Comparison of ENCODE assay signal across 12 cellular contexts in genomic region chr20:35828434-35828833, GRCh38. TPM values are rescaled to one million over a fixed set of nuclear protein-coding genes. Genes with fewer than 3 reads are reported as not detected.
DNase-seq lines count a peak whose midpoint lies in the region; ATAC-seq, FAIRE-seq and TF ChIP-seq lines count a peak whose summit lies in the region.
"Had no signal": no experiment of that assay in that cellular context is flagged by ENCODE, and none has a peak within 500 bp of the region (broad histone marks: within the 10 kb centered on the region; RNA-seq: fewer than 3 reads in every experiment).

No MANE protein-coding gene starts in this region.

- H3K4me1 ChIP-seq in heart right ventricle (peaks cover 0 to 36% (median 10%) of the 10 kb centered on the region in 9 donors), skeletal muscle tissue (ENCODE audit: control insufficient read depth in 3 of 3, insufficient read depth in 3 of 3, low read length in 3 of 3) (peaks cover 12 to 30% (median 20%) of the 10 kb centered on the region in 3 donors), kidney (ENCODE audit: control insufficient read depth in 1 of 2, insufficient read depth in 1 of 2, low read depth in 1 of 2, low read length in 2 of 2) (no peaks in the 10 kb centered on the region)

- FAIRE-seq in kidney (lab: Jason Lieb, UNC), result no peak
- FAIRE-seq: astrocyte had no signal

- no peaks in the 10 kb centered on the region for H3K27me3 Mint-ChIP-seq in activated CD8-positive, alpha-beta memory T cell treated with anti-CD3 and anti-CD28 coated beads, Interleukin-2, amount 10 ng/mL, durations not matched to agents 7 days and 5 days
- H3K27me3 Mint-ChIP-seq in natural killer cell (ENCODE audit: low read depth in 2 of 2), result no peaks in the 10 kb centered on the region
- H3K27me3 Mint-ChIP-seq: stimulated activated memory B cell treated with anti-CD40 and anti-IgM and Interleukin-4, amounts not matched to agents 10 μg/mL and 1 μg/mL and 100 μg/mL, for 72 hours had no signal

- no peak overlapping the region for H3K27ac Mint-ChIP-seq in activated CD8-positive, alpha-beta memory T cell treated with anti-CD3 and anti-CD28 coated beads, Interleukin-2, amount 10 ng/mL, durations not matched to agents 7 days and 5 days
- H3K27ac Mint-ChIP-seq in natural killer cell, result peak overlapping the region in 1 of 2 donors; percentile 47
- H3K27ac Mint-ChIP-seq: stimulated activated memory B cell treated with anti-CD40 and anti-IgM and Interleukin-4, amounts not matched to agents 10 μg/mL and 1 μg/mL and 100 μg/mL, for 72 hours had no signal

- no peak overlapping the region for H3K4me3 Mint-ChIP-seq in activated CD8-positive, alpha-beta memory T cell treated with anti-CD3 and anti-CD28 coated beads, Interleukin-2, amount 10 ng/mL, durations not matched to agents 7 days and 5 days
- no peak overlapping the region for H3K4me3 Mint-ChIP-seq in natural killer cell
- H3K4me3 Mint-ChIP-seq: stimulated activated memory B cell treated with anti-CD40 and anti-IgM and Interleukin-4, amounts not matched to agents 10 μg/mL and 1 μg/mL and 100 μg/mL, for 72 hours had no signal

- H3K36me3 Mint-ChIP-seq in activated CD8-positive, alpha-beta memory T cell treated with anti-CD3 and anti-CD28 coated beads, Interleukin-2, amount 10 ng/mL, durations not matched to agents 7 days and 5 days, result peaks cover 27% of the 10 kb centered on the region
- no peaks in the 10 kb centered on the region for H3K36me3 Mint-ChIP-seq in natural killer cell

- peaks cover 0 to 8% (median 0%) of the 10 kb centered on the region in 9 donors for H3K36me3 ChIP-seq in heart right ventricle
- no peaks in the 10 kb centered on the region for H3K36me3 ChIP-seq in skeletal muscle tissue (ENCODE audit: control insufficient read depth in 3 of 3, insufficient read depth in 3 of 3, low read length in 3 of 3)
- H3K36me3 ChIP-seq in kidney (ENCODE audit: control insufficient read depth in 1 of 2, insufficient read depth in 2 of 2, low read length in 2 of 2), result no peaks in the 10 kb centered on the region

- TF ChIP-seq CTCF in heart right ventricle (IDR thresholded peaks at IDR 0.05), result no peak
- TF ChIP-seq CTCF in natural killer cell (IDR thresholded peaks at IDR 0.05), result no peak
- TF ChIP-seq CTCF in kidney (IDR thresholded peaks at IDR 0.05; ENCODE audit: borderline replicate concordance, extremely low read depth, insufficient read depth), result no peak

- H3K4me3 ChIP-seq in heart right ventricle, result no peak overlapping the region
- peak overlapping the region in 1 of 3 donors; percentile 27 for H3K4me3 ChIP-seq in skeletal muscle tissue (ENCODE audit: low read length in 3 of 3)
- H3K4me3 ChIP-seq in kidney (ENCODE audit: low read length in 2 of 2), result no peak overlapping the region

- intact Hi-C loops in heart right ventricle (cut with DNase I) (loop anchor here in 1 of 10 donors (5.0 kb wide), 1 partner anchor 59 kb away; no protein-coding TSS in a partner anchor), natural killer cell (cut with micrococcal nuclease) (no loop called here), kidney (cut with DNase I) (no loop called here)

- WGBS in heart right ventricle, 2 donors, result 47 to 56% methylated on average over 3 of the region's 3 CpGs

- H3K9ac ChIP-seq in skeletal muscle tissue (ENCODE audit: low read depth in 1 of 3, low read length in 3 of 3) (no peak overlapping the region), kidney (ENCODE audit: low read length in 2 of 2) (no peak overlapping the region)

- H3K9me3 Mint-ChIP-seq in activated CD8-positive, alpha-beta memory T cell treated with anti-CD3 and anti-CD28 coated beads, Interleukin-2, amount 10 ng/mL, durations not matched to agents 7 days and 5 days (ENCODE audit: low read depth), result no peaks in the 10 kb centered on the region
- no peaks in the 10 kb centered on the region for H3K9me3 Mint-ChIP-seq in natural killer cell
- H3K9me3 Mint-ChIP-seq: stimulated activated memory B cell treated with anti-CD40 and anti-IgM and Interleukin-4, amounts not matched to agents 10 μg/mL and 1 μg/mL and 100 μg/mL, for 72 hours had no signal

- peaks cover 0 to 7% (median 0%) of the 10 kb centered on the region in 11 donors for H3K9me3 ChIP-seq in heart right ventricle
- H3K9me3 ChIP-seq in skeletal muscle tissue (ENCODE audit: control insufficient read depth in 3 of 3, low read length in 3 of 3), result no peaks in the 10 kb centered on the region
- H3K9me3 ChIP-seq in kidney (ENCODE audit: control insufficient read depth in 1 of 2, low read length in 2 of 2), result no peaks in the 10 kb centered on the region

- CTCF ChIA-PET in activated CD8-positive, alpha-beta memory T cell treated with anti-CD3 and anti-CD28 coated beads, Interleukin-2, amount 10 ng/mL, durations not matched to agents 7 days and 5 days (lab: Charles Lee), result no interaction called here

- H3K27ac ChIP-seq in heart right ventricle (peak overlapping the region in 8 of 10 donors; percentile 13 to 55 (median 46)), skeletal muscle tissue (ENCODE audit: low read depth, low read length) (peak overlapping the region; percentile 23), kidney (ENCODE audit: low read depth in 2 of 2, low read length in 2 of 2) (no peak overlapping the region)

- ATAC-seq in heart right ventricle (peak; percentile 71 to 97 (median 89)), natural killer cell (no peak)
- ATAC-seq in activated CD8-positive, alpha-beta memory T cell treated with anti-CD3 and anti-CD28 coated beads, Interleukin-2, amount 10 ng/mL, durations not matched to agents 7 days and 5 days, result no peak
- ATAC-seq: stimulated activated memory B cell treated with anti-CD40 and anti-IgM and Interleukin-4, amounts not matched to agents 10 μg/mL and 1 μg/mL and 100 μg/mL, for 72 hours had no signal

- H3K4me1 Mint-ChIP-seq in activated CD8-positive, alpha-beta memory T cell treated with anti-CD3 and anti-CD28 coated beads, Interleukin-2, amount 10 ng/mL, durations not matched to agents 7 days and 5 days, result peaks cover 14% of the 10 kb centered on the region
- H3K4me1 Mint-ChIP-seq in natural killer cell, result peaks cover 38 to 56% of the 10 kb centered on the region in 2 donors

- DNase-seq in NCI-H2171 (lab: John Stamatoyannopoulos, UW) (peak; percentile 16), amniotic epithelial cell (ENCODE audit: low read depth) (peak; percentile 50), heart right ventricle (peak; percentile 54 to 58), natural killer cell (no peak), kidney (no peak)
- no peak for DNase-seq in activated CD8-positive, alpha-beta memory T cell treated with anti-CD3 and anti-CD28 coated beads, Interleukin-2, amount 10 ng/mL, durations not matched to agents 7 days and 5 days
- DNase-seq: activated effector memory CD4-positive, alpha-beta T cell treated with Interleukin-2 at 50 U/mL for 16 hours; effector CD8-positive, alpha-beta T cell; GOT3 had no signal

- H3K27me3 ChIP-seq in heart right ventricle (no peaks in the 10 kb centered on the region), skeletal muscle tissue (ENCODE audit: control insufficient read depth in 3 of 3, insufficient read depth in 3 of 3, low read length in 3 of 3) (no peaks in the 10 kb centered on the region)

RNA-seq across cellular contexts. Expression of gene PHF20, which starts 56.6 kb away (rescaled TPM):
- 10 to 100 TPM; 31.9 to 44.7 (median 37.8) TPM for total RNA-seq in heart right ventricle
- polyA plus RNA-seq in heart right ventricle, result 10 to 100 TPM; 23.4 to 34.1 TPM
- 26.6 TPM for total RNA-seq in skeletal muscle tissue
- 10 to 100 TPM; 50.8 to 52.4 TPM for total RNA-seq in activated CD8-positive, alpha-beta memory T cell treated with anti-CD3 and anti-CD28 coated beads, Interleukin-2, amount 10 ng/mL, durations not matched to agents 7 days and 5 days
- 100 to 1,000 TPM; 151 to 165 (median 161) TPM for total RNA-seq in natural killer cell
- total RNA-seq in kidney, result 48.4 TPM
- 12.3 TPM for polyA plus RNA-seq in kidney (ENCODE audit: insufficient read depth, low read depth, low replicate concordance)

Comparison
In these comparisons a context has a peak if more than half of its experiments do, and no peak if none do; other contexts are left out.
1. DNase-seq: peak in NCI-H2171 (single experiment), amniotic epithelial cell (single experiment) and heart right ventricle (2 of 2); none in activated CD8-positive, alpha-beta memory T cell treated with anti-CD3 and anti-CD28 coated beads, Interleukin-2, amount 10 ng/mL, durations not matched to agents 7 days and 5 days (single experiment), natural killer cell (single experiment) and kidney (single experiment).
2. ATAC-seq: peak in heart right ventricle (8 of 8); none in activated CD8-positive, alpha-beta memory T cell treated with anti-CD3 and anti-CD28 coated beads, Interleukin-2, amount 10 ng/mL, durations not matched to agents 7 days and 5 days (single experiment) and natural killer cell (0 of 3).
3. H3K27ac ChIP-seq: peak in heart right ventricle (8 of 10) and skeletal muscle tissue (single experiment); none in kidney (0 of 2).